In the genomic region with DNA sequence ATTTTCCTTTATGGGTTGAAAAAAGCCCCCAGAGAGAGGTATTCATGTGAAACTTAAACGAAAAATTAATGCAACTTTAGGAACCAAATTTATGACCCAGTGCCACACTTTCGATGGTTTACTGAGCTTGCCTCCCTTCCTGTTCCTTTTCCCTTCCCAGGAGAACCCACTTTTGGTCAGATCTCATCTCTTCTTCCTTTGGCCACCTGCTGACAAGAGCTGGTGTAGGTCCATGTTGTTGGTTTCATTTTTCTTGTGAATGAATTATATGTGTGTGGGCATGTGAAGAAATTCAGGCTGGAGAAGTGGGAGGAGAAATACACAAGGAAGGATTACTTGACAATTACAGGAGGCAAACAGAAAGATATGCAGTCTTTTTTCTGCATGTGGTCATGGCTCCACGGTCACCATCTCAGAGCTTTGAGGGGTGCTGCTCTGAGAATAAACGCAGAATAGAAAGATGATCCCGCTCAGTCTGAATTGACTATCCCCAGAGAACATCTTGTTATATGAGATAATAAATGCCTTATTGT, we compare ENCODE assay signal across 25 cellular contexts.
DNase-seq lines count a peak whose midpoint lies in the region; ATAC-seq and TF ChIP-seq lines count a peak whose summit lies in the region.
"Had no signal": no experiment of that assay in that cellular context is flagged by ENCODE, and none has a peak within 500 bp of the region (broad histone marks: within the 10 kb centered on the region; RNA-seq: fewer than 3 reads in every experiment).

No MANE protein-coding gene starts in this region.

- H3K4me3 ChIP-seq in osteoblast (ENCODE audit: insufficient read depth, low read length) = no peak overlapping the region
- H3K4me3 ChIP-seq in body of pancreas = no peak overlapping the region
- H3K4me3 ChIP-seq: coronary artery, gastroesophageal sphincter, GM12878, left ventricle myocardium inferior, ovary, Peyer's patch had no signal

- H3K27ac Mint-ChIP-seq in activated CD4-positive, alpha-beta memory T cell treated with anti-CD3 and anti-CD28 coated beads, Interleukin-2, amount 10 ng/mL, durations not matched to agents 7 days and 5 days = no peak overlapping the region
- H3K27ac Mint-ChIP-seq: activated CD4-positive, alpha-beta T cell treated with anti-CD3 and anti-CD28 coated beads, Interleukin-2, amount 10 ng/mL, durations not matched to agents 7 days and 5 days; CD4-positive, CD25-positive, alpha-beta regulatory T cell; natural killer cell; stimulated activated effector memory CD8-positive, alpha-beta T cell treated with anti-CD3 and anti-CD28 coated beads, Interleukin-12 subunit alpha, Interleukin-12 subunit beta, amount 100 ng/mL, for 72 hours; WTC11 had no signal

- DNase-seq in CMK (ENCODE audit: low read depth) (peak; percentile 3), fibroblast of peridontal ligament (ENCODE audit: extremely low read depth) (peak; percentile 28), osteoblast (ENCODE audit: insufficient read length, low spot score, missing footprints) (no peak), body of pancreas (no peak), hypothalamus (lab: John Stamatoyannopoulos, UW) (no peak)
- DNase-seq in activated CD4-positive, alpha-beta memory T cell treated with anti-CD3 and anti-CD28 coated beads, Interleukin-2, amount 10 ng/mL, durations not matched to agents 7 days and 5 days = no peak
- DNase-seq: activated CD4-positive, alpha-beta T cell treated with anti-CD3 and anti-CD28 coated beads, Interleukin-2, amount 10 ng/mL, durations not matched to agents 7 days and 5 days; activated naive CD4-positive, alpha-beta T cell treated with Interleukin-2 at 50 U/mL for 16 hours; amygdala; CD4-positive, CD25-positive, alpha-beta regulatory T cell; effector memory CD4-positive, alpha-beta T cell; left ventricle myocardium inferior; natural killer cell; NCI-H526; ovary; Peyer's patch; stimulated activated CD4-positive, alpha-beta T cell treated with anti-CD3 and anti-CD28 coated beads, Interleukin-4, amount 100 ng/mL, for 24 hours; trophoblast cell had no signal

- H3K9me3 ChIP-seq in osteoblast (ENCODE audit: low read depth, low read length) = no peaks in the 10 kb centered on the region
- H3K9me3 ChIP-seq in body of pancreas = no peaks in the 10 kb centered on the region
- H3K9me3 ChIP-seq: ovary had no signal

- WGBS in body of pancreas, 2 donors = 73 to 81% methylated on average over 5 of the region's 5 CpGs

- TF ChIP-seq CTCF in osteoblast (IDR thresholded peaks at IDR 0.05; ENCODE audit: extremely low read depth, low read depth, low read length) (peak; percentile 19), body of pancreas (IDR thresholded peaks at IDR 0.05) (no peak)

- CTCF ChIA-PET in activated CD4-positive, alpha-beta memory T cell treated with anti-CD3 and anti-CD28 coated beads, Interleukin-2, amount 10 ng/mL, durations not matched to agents 7 days and 5 days (lab: Charles Lee) = no interaction called here

- no peaks in the 10 kb centered on the region for H3K79me2 ChIP-seq in osteoblast (ENCODE audit: insufficient read depth, low read length)

- intact Hi-C loops in body of pancreas (cut with DNase I) = no loop called here

- ATAC-seq in body of pancreas = no peak
- no peak for ATAC-seq in HG03108 (IDR thresholded peaks at IDR 0.05; ENCODE audit: unreplicated experiment)
- ATAC-seq: gastroesophageal sphincter; GM12878; natural killer cell; stimulated activated effector memory CD8-positive, alpha-beta T cell treated with anti-CD3 and anti-CD28 coated beads, Interleukin-12 subunit alpha, Interleukin-12 subunit beta, amount 100 ng/mL, for 72 hours; WTC11 had no signal

- no peaks in the 10 kb centered on the region for H3K27me3 ChIP-seq in osteoblast (ENCODE audit: insufficient read depth, low read length)
- H3K27me3 ChIP-seq in body of pancreas = no peaks in the 10 kb centered on the region
- H3K27me3 ChIP-seq: gastroesophageal sphincter, ovary, Peyer's patch had no signal

- H3K27me3 Mint-ChIP-seq in activated CD4-positive, alpha-beta memory T cell treated with anti-CD3 and anti-CD28 coated beads, Interleukin-2, amount 10 ng/mL, durations not matched to agents 7 days and 5 days = no peaks in the 10 kb centered on the region
- H3K27me3 Mint-ChIP-seq: activated CD4-positive, alpha-beta T cell treated with anti-CD3 and anti-CD28 coated beads, Interleukin-2, amount 10 ng/mL, durations not matched to agents 7 days and 5 days; CD4-positive, CD25-positive, alpha-beta regulatory T cell had no signal

- peak overlapping the region; percentile 77 for H2AFZ ChIP-seq in osteoblast (ENCODE audit: low read length)

- peak overlapping the region; percentile 34 for H3K4me2 ChIP-seq in osteoblast (ENCODE audit: insufficient read depth, low read length)

- H3K36me3 Mint-ChIP-seq in activated CD4-positive, alpha-beta memory T cell treated with anti-CD3 and anti-CD28 coated beads, Interleukin-2, amount 10 ng/mL, durations not matched to agents 7 days and 5 days (ENCODE audit: low read depth) = no peaks in the 10 kb centered on the region
- H3K36me3 Mint-ChIP-seq: CD4-positive, CD25-positive, alpha-beta regulatory T cell; natural killer cell; stimulated activated effector memory CD8-positive, alpha-beta T cell treated with anti-CD3 and anti-CD28 coated beads, Interleukin-12 subunit alpha, Interleukin-12 subunit beta, amount 100 ng/mL, for 72 hours had no signal

- H3K4me1 ChIP-seq in osteoblast (ENCODE audit: insufficient read depth, low read length) (peaks cover 4% of the 10 kb centered on the region), body of pancreas (no peaks in the 10 kb centered on the region)
- H3K4me1 ChIP-seq: gastroesophageal sphincter, left ventricle myocardium inferior, Peyer's patch had no signal

- H3K27ac ChIP-seq in osteoblast (ENCODE audit: low read depth, low read length) (no peak overlapping the region), body of pancreas (no peak overlapping the region)
- H3K27ac ChIP-seq: coronary artery, gastroesophageal sphincter, left ventricle myocardium inferior, ovary, Peyer's patch had no signal

- H3K36me3 ChIP-seq in osteoblast (ENCODE audit: insufficient read depth, low read length) = no peaks in the 10 kb centered on the region
- no peaks in the 10 kb centered on the region for H3K36me3 ChIP-seq in body of pancreas (replicated peaks in 1 of 2; ENCODE audit: insufficient read depth in 1 of 2, low read depth in 2 of 2)
- H3K36me3 ChIP-seq: gastroesophageal sphincter, left ventricle myocardium inferior, ovary, Peyer's patch had no signal

- no peak overlapping the region for H3K4me3 Mint-ChIP-seq in activated CD4-positive, alpha-beta memory T cell treated with anti-CD3 and anti-CD28 coated beads, Interleukin-2, amount 10 ng/mL, durations not matched to agents 7 days and 5 days
- H3K4me3 Mint-ChIP-seq: activated CD4-positive, alpha-beta T cell treated with anti-CD3 and anti-CD28 coated beads, Interleukin-2, amount 10 ng/mL, durations not matched to agents 7 days and 5 days; CD4-positive, CD25-positive, alpha-beta regulatory T cell; natural killer cell; stimulated activated effector memory CD8-positive, alpha-beta T cell treated with anti-CD3 and anti-CD28 coated beads, Interleukin-12 subunit alpha, Interleukin-12 subunit beta, amount 100 ng/mL, for 72 hours; WTC11 had no signal

- TF ChIP-seq POLR2A in body of pancreas (IDR thresholded peaks at IDR 0.05) = no peak

- POLR2A ChIA-PET in activated CD4-positive, alpha-beta memory T cell treated with anti-CD3 and anti-CD28 coated beads, Interleukin-2, amount 10 ng/mL, durations not matched to agents 7 days and 5 days (lab: Charles Lee) = no interaction called here

- H4K20me1 ChIP-seq in osteoblast (ENCODE audit: insufficient read depth, low read length) = no peaks in the 10 kb centered on the region

- no peaks in the 10 kb centered on the region for H3K4me1 Mint-ChIP-seq in activated CD4-positive, alpha-beta memory T cell treated with anti-CD3 and anti-CD28 coated beads, Interleukin-2, amount 10 ng/mL, durations not matched to agents 7 days and 5 days
- H3K4me1 Mint-ChIP-seq: activated CD4-positive, alpha-beta T cell treated with anti-CD3 and anti-CD28 coated beads, Interleukin-2, amount 10 ng/mL, durations not matched to agents 7 days and 5 days; CD4-positive, CD25-positive, alpha-beta regulatory T cell; stimulated activated effector memory CD8-positive, alpha-beta T cell treated with anti-CD3 and anti-CD28 coated beads, Interleukin-12 subunit alpha, Interleukin-12 subunit beta, amount 100 ng/mL, for 72 hours; WTC11 had no signal

- peaks cover 2% of the 10 kb centered on the region for H3K9me3 Mint-ChIP-seq in activated CD4-positive, alpha-beta memory T cell treated with anti-CD3 and anti-CD28 coated beads, Interleukin-2, amount 10 ng/mL, durations not matched to agents 7 days and 5 days
- H3K9me3 Mint-ChIP-seq: natural killer cell had no signal

TF ChIP-seq in PFSK-1, 5 proteins besides CTCF, POLR2A, EP300 and RAD21 (continues in another document):
- TF ChIP-seq POLR2AphosphoS5 (IDR thresholded peaks at IDR 0.05; ENCODE audit: low read depth, low read length) (no peak), FOXP2 (optimal IDR thresholded peaks at IDR 0.05; ENCODE audit: borderline replicate concordance, extremely low read depth, extremely low read length, insufficient read depth) (no peak), SIN3A (IDR thresholded peaks at IDR 0.05; ENCODE audit: borderline replicate concordance, insufficient read depth, low read length) (0 out of 2 replicates have a peak, but pooled peaks have one; percentile 19)

Comparison
In these comparisons a context has a peak if more than half of its experiments do, and no peak if none do; other contexts are left out.
1. DNase-seq: peak in CMK (single experiment) and fibroblast of peridontal ligament (single experiment); none in osteoblast (single experiment), activated CD4-positive, alpha-beta memory T cell treated with anti-CD3 and anti-CD28 coated beads, Interleukin-2, amount 10 ng/mL, durations not matched to agents 7 days and 5 days (single experiment), body of pancreas (0 of 4) and hypothalamus (0 of 51).